ENCODE assay signal across 1 cellular context in genomic region chr7:10974717-10975032, GRCh38.
A peak's percentile ranks its signal among the peaks of the same experiment; 100 is the strongest.
TF ChIP-seq lines count a peak whose summit lies in the region.

No MANE protein-coding gene starts in this region.

TF ChIP-seq in K562, 482 proteins besides CTCF, POLR2A, EP300 and RAD21 (continued from another document):
- peak; percentile 55 for TF ChIP-seq NFE2 (IDR thresholded peaks at IDR 0.05; ENCODE audit: low read depth)
- peak in 1 of 2 experiments; percentile 9; a peak in 1 of 4 replicates for TF ChIP-seq HDAC1 (IDR thresholded peaks at IDR 0.05)
TF ChIP-seq in K562: peak in this region for 5.
